Comparison of ENCODE assay signal across 9 cellular contexts in the genomic region with DNA sequence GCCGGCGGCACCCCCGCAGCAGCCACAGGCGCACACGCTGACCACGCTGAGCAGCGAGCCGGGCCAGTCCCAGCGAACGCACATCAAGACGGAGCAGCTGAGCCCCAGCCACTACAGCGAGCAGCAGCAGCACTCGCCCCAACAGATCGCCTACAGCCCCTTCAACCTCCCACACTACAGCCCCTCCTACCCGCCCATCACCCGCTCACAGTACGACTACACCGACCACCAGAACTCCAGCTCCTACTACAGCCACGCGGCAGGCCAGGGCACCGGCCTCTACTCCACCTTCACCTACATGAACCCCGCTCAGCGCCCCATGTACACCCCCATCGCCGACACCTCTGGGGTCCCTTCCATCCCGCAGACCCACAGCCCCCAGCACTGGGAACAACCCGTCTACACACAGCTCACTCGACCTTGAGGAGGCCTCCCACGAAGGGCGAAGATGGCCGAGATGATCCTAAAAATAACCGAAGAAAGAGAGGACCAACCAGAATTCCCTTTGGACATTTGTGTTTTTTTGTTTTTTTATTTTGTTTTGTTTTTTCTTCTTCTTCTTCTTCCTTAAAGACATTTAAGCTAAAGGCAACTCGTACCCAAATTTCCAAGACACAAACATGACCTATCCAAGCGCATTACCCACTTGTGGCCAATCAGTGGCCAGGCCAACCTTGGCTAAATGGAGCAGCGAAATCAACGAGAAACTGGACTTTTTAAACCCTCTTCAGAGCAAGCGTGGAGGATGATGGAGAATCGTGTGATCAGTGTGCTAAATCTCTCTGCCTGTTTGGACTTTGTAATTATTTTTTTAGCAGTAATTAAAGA. TPM values are rescaled to one million over a fixed set of nuclear protein-coding genes. Genes with fewer than 3 reads are reported as not detected.
A peak's percentile ranks its signal among the peaks of the same experiment; 100 is the strongest.
DNase-seq lines count a peak whose midpoint lies in the region; ATAC-seq and TF ChIP-seq lines count a peak whose summit lies in the region.
"Had no signal": no experiment of that assay in that cellular context is flagged by ENCODE, and none has a peak within 500 bp of the region (broad histone marks: within the 10 kb centered on the region; RNA-seq: fewer than 3 reads in every experiment).

No MANE protein-coding gene starts in this region.

- no peak overlapping the region for H3K27ac Mint-ChIP-seq in activated T-cell treated with anti-CD3 and anti-CD28 coated beads, Interleukin-2, amount 50 U/mL, for 24 hours

- H3K9ac ChIP-seq in SK-N-SH = peak overlapping the region; percentile 52; the same call in 1 of the 2 replicates
- H3K9ac ChIP-seq in mesenchymal stem cell (ENCODE audit: low read length) = peak overlapping the region; percentile 69

- CTCF ChIA-PET in SK-N-SH (lab: Yijun Ruan, JAX) = interaction anchor here (0.6 to 2.1 kb wide), 7 partner anchors 46 to 985 kb away, joined by 3 to 11 read pairs (median 3); no protein-coding TSS in a partner anchor

- H4K20me1 ChIP-seq in SK-N-SH (ENCODE audit: insufficient read depth) = peaks cover 24% of the 10 kb centered on the region

- peak overlapping the region; percentile 1 for H4K91ac ChIP-seq in mesenchymal stem cell (ENCODE audit: low read length)

- no peak overlapping the region for H2AK5ac ChIP-seq in mesenchymal stem cell (ENCODE audit: low read length, severe bottlenecking)

- in situ Hi-C loops in brain microvascular endothelial cell (cut with HindIII; ENCODE audit: low pct_ligation_motif_present, low sequenced_read_pairs) = no loop called here

- H3K27me3 Mint-ChIP-seq in activated T-cell treated with anti-CD3 and anti-CD28 coated beads, Interleukin-2, amount 50 U/mL, for 24 hours = peaks cover 66% of the 10 kb centered on the region

- H3K18ac ChIP-seq in mesenchymal stem cell (ENCODE audit: low read depth in 1 of 2, low read length in 2 of 2) = peak overlapping the region; percentile 1 to 61

- POLR2A ChIA-PET in SK-N-SH (lab: Yijun Ruan, JAX) = no interaction called here

- 96% methylated on average over 38 of the region's 38 CpGs for WGBS in SK-N-SH (ENCODE audit: low lambda C conversion rate)
- 59% methylated on average over 33 of the region's 38 CpGs for WGBS in mesenchymal stem cell

- H3K4me3 ChIP-seq in SK-N-SH (ENCODE audit: low read depth in 2 of 2, low read length in 1 of 2) (peak overlapping the region in 1 of 2 experiments; percentile 0; a peak in 1 of 4 replicates), brain microvascular endothelial cell (ENCODE audit: low read depth, low read length) (peak overlapping the region; percentile 36), mesenchymal stem cell (ENCODE audit: insufficient read depth in 1 of 2, low read depth in 1 of 2, low read length in 2 of 2) (peak overlapping the region in 1 of 2 experiments; percentile 61)

- H2BK5ac ChIP-seq in mesenchymal stem cell (ENCODE audit: low read depth, low read length, poor library complexity, severe bottlenecking) = no peak overlapping the region

- peaks cover 39% of the 10 kb centered on the region for H3F3A ChIP-seq in SK-N-SH (replicated peaks; ENCODE audit: insufficient read depth)

- no peak overlapping the region for H3K4me3 Mint-ChIP-seq in activated T-cell treated with anti-CD3 and anti-CD28 coated beads, Interleukin-2, amount 50 U/mL, for 24 hours

- H3K9me2 ChIP-seq in SK-N-SH = no peaks in the 10 kb centered on the region

- H2BK12ac ChIP-seq in mesenchymal stem cell (ENCODE audit: low read length in 2 of 2) = peak overlapping the region in 1 of 2 experiments; percentile 84

- peak overlapping the region in 1 of 2 experiments; percentile 1 for H3K14ac ChIP-seq in mesenchymal stem cell (ENCODE audit: low read length in 2 of 2)

- no peaks in the 10 kb centered on the region for H3K36me3 Mint-ChIP-seq in activated T-cell treated with anti-CD3 and anti-CD28 coated beads, Interleukin-2, amount 50 U/mL, for 24 hours (ENCODE audit: low read depth)

- peaks cover 3% of the 10 kb centered on the region for H3K79me1 ChIP-seq in mesenchymal stem cell (replicated peaks; ENCODE audit: low read length, poor library complexity, severe bottlenecking)

- H3K9me3 ChIP-seq in SK-N-SH (no peaks in the 10 kb centered on the region), mesenchymal stem cell (ENCODE audit: control insufficient read depth, low read length) (no peaks in the 10 kb centered on the region)

- H3K4ac ChIP-seq in mesenchymal stem cell (ENCODE audit: low read depth in 1 of 2, low read length in 2 of 2) = peak overlapping the region in 1 of 2 experiments; percentile 22

- TF ChIP-seq CTCF in SK-N-SH (IDR thresholded peaks at IDR 0.05) = no peak
- TF ChIP-seq CTCF in brain microvascular endothelial cell (IDR thresholded peaks at IDR 0.05; ENCODE audit: low read depth, low read length, missing control alignments) = no peak

- H3K27ac ChIP-seq in SK-N-SH (ENCODE audit: low read depth in 2 of 2, low read length in 1 of 2) (peak overlapping the region in 1 of 2 experiments; percentile 92; a peak in 2 of 4 replicates), brain microvascular endothelial cell (no peak overlapping the region), mesenchymal stem cell (ENCODE audit: low read length, poor library complexity, severe bottlenecking) (no peak overlapping the region), substantia nigra (ENCODE audit: low read depth, low read length, poor library complexity, severe bottlenecking) (peak overlapping the region; percentile 6)

- DNase-seq in SK-N-SH = peak; percentile 25
- DNase-seq in brain microvascular endothelial cell = no peak
- no peak for DNase-seq in mesenchymal stem cell
- DNase-seq in substantia nigra (lab: John Stamatoyannopoulos, UW) = peak in 21 of 49 donors; percentile 19 to 65 (median 43)
- DNase-seq in NCI-H2196 treated with DMSO at 0.1 percent for 48 hours (lab: John Stamatoyannopoulos, UW; ENCODE audit: unreplicated experiment) = no peak
- DNase-seq in activated T-cell treated with anti-CD3 and anti-CD28 coated beads, Interleukin-2, amount 50 U/mL, for 24 hours = no peak
- DNase-seq: stimulated activated CD4-positive, alpha-beta T cell treated with anti-CD3 and anti-CD28 coated beads, Interleukin-12 subunit alpha, Interleukin-12 subunit beta, amount 100 ng/mL, for 4 hours had no signal

- H3K4me2 ChIP-seq in SK-N-SH (peak overlapping the region; percentile 70), mesenchymal stem cell (ENCODE audit: low read length, poor library complexity, severe bottlenecking) (no peak overlapping the region)

- no peak overlapping the region for H2BK120ac ChIP-seq in mesenchymal stem cell (ENCODE audit: low read depth, low read length)

- ATAC-seq in SK-N-SH treated with all-trans-retinoic acid at 6 μM for 48 hours (no peak), GM18519 (IDR thresholded peaks at IDR 0.05; ENCODE audit: low FRiP score, unreplicated experiment) (no peak)

- H3K4me1 Mint-ChIP-seq in activated T-cell treated with anti-CD3 and anti-CD28 coated beads, Interleukin-2, amount 50 U/mL, for 24 hours (ENCODE audit: low read depth) = peaks cover 11% of the 10 kb centered on the region

- H3K23ac ChIP-seq in mesenchymal stem cell (ENCODE audit: low read length in 2 of 2) = peak overlapping the region in 1 of 2 experiments; percentile 76

- H3K36me3 ChIP-seq in SK-N-SH (replicated peaks in 1 of 2; ENCODE audit: control insufficient read depth in 1 of 2, insufficient read depth in 2 of 2, low read length in 1 of 2) (peaks cover 8 to 29% of the 10 kb centered on the region in 2 experiments), brain microvascular endothelial cell (replicated peaks) (peaks cover 16% of the 10 kb centered on the region), mesenchymal stem cell (ENCODE audit: control insufficient read depth in 1 of 2, insufficient read depth in 2 of 2, low read depth in 1 of 2, low read length in 2 of 2) (peaks cover 19 to 22% of the 10 kb centered on the region in 2 experiments)

- peaks cover 45% of the 10 kb centered on the region for H3K79me2 ChIP-seq in SK-N-SH (ENCODE audit: insufficient read depth)

- TF ChIP-seq EP300 in SK-N-SH (IDR thresholded peaks at IDR 0.05; ENCODE audit: borderline replicate concordance in 1 of 2, low read depth in 1 of 2, low read length in 1 of 2) = no peak

- H2BK15ac ChIP-seq in mesenchymal stem cell (ENCODE audit: low read depth, poor library complexity, severe bottlenecking) = no peak overlapping the region

- H3K27me3 ChIP-seq in SK-N-SH (ENCODE audit: insufficient read depth) (no peaks in the 10 kb centered on the region), brain microvascular endothelial cell (replicated peaks) (no peaks in the 10 kb centered on the region), mesenchymal stem cell (ENCODE audit: control insufficient read depth in 1 of 2, insufficient read depth in 1 of 2, low read length in 2 of 2) (peaks cover 3 to 6% of the 10 kb centered on the region in 2 experiments)

- H3K9me3 Mint-ChIP-seq in activated T-cell treated with anti-CD3 and anti-CD28 coated beads, Interleukin-2, amount 50 U/mL, for 24 hours = no peaks in the 10 kb centered on the region

- no peak for TF ChIP-seq RAD21 in SK-N-SH (IDR thresholded peaks at IDR 0.05; ENCODE audit: low read length)

- H2AFZ ChIP-seq in SK-N-SH (ENCODE audit: low read depth) = no peak overlapping the region
- no peak overlapping the region for H2AFZ ChIP-seq in mesenchymal stem cell (ENCODE audit: low read depth, low read length)

- H3K4me1 ChIP-seq in SK-N-SH (ENCODE audit: control insufficient read depth in 1 of 2, insufficient read depth in 2 of 2, low read depth in 1 of 2, low read length in 1 of 2) (peaks cover 34 to 43% of the 10 kb centered on the region in 2 experiments), mesenchymal stem cell (ENCODE audit: control insufficient read depth, insufficient read depth, low read depth, low read length) (peaks cover 21% of the 10 kb centered on the region)

- H4K8ac ChIP-seq in mesenchymal stem cell (ENCODE audit: low read length) = peak overlapping the region; percentile 52

TF ChIP-seq in SK-N-SH, 30 proteins besides CTCF, POLR2A, EP300 and RAD21 (continues in another document):
- no peak for TF ChIP-seq NFIC (IDR thresholded peaks at IDR 0.05; ENCODE audit: borderline replicate concordance)
- TF ChIP-seq TCF12 (IDR thresholded peaks at IDR 0.05) = no peak
- TF ChIP-seq SMC3 (IDR thresholded peaks at IDR 0.05; ENCODE audit: low read depth, low read length) = no peak

TF ChIP-seq in SK-N-SH treated with all-trans-retinoic acid at 6 μM for 48 hours, 23 proteins besides CTCF, POLR2A, EP300 and RAD21:
- TF ChIP-seq RARB (CRISPR knock-in tag; IDR thresholded peaks at IDR 0.05) (no peak), OSR1 (CRISPR knock-in tag; IDR thresholded peaks at IDR 0.05) (no peak), BACH2 (CRISPR knock-in tag; IDR thresholded peaks at IDR 0.05; ENCODE audit: borderline replicate concordance) (no peak), ARNTL (CRISPR knock-in tag; IDR thresholded peaks at IDR 0.05; ENCODE audit: borderline replicate concordance, low read depth) (no peak)

RNA-seq across cellular contexts. Expression of a gene that starts 3.4 kb away (rescaled TPM):
- 20.2 and 35.3 TPM in 2 replicates for polyA plus RNA-seq in SK-N-SH (2012; rRNA removed)
- 22.4 and 23.4 TPM in 2 replicates for polyA plus RNA-seq in SK-N-SH (2012; cell fraction: cytosol; rRNA removed)
- polyA plus RNA-seq in SK-N-SH (2012; cell fraction: nucleus; rRNA removed) = 66.1 and 69.3 TPM in 2 replicates
- 7.6 TPM for polyA plus RNA-seq in mesenchymal stem cell (2013, experiment 1 of 2)
- 7.2 TPM for polyA plus RNA-seq in mesenchymal stem cell (2013, experiment 2 of 2)
